ENCODE assay signal across 13 cellular contexts in the genomic region with DNA sequence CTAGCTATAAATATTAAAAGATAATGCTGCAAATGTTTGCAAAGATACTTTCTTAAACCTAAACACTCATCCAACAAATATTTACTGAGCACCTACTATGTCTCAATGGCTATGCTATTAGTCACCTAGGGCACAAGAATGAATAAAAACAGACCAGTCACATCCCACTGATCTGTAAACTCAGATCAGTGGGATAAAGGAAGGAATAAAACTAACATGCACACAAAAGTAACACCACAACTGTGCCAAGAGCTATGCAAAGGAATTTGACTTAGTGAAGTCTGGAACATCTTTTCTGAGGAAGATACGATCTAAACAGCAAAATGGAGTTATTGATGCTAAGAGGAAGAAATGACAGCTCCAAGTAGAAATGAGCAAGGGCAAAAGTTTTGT. TPM values are rescaled to one million over a fixed set of nuclear protein-coding genes. Genes with fewer than 3 reads are reported as not detected.
DNase-seq lines count a peak whose midpoint lies in the region; ATAC-seq and TF ChIP-seq lines count a peak whose summit lies in the region.
"Had no signal": no experiment of that assay in that cellular context is flagged by ENCODE, and none has a peak within 500 bp of the region (broad histone marks: within the 10 kb centered on the region; RNA-seq: fewer than 3 reads in every experiment).

No MANE protein-coding gene starts in this region.

- peaks cover 72% of the 10 kb centered on the region for H3K36me3 Mint-ChIP-seq in stimulated activated naive CD8-positive, alpha-beta T cell treated with anti-CD3 and anti-CD28 coated beads, Interleukin-15, Interleukin-2, amounts not matched to agents 100 ng/mL and 50 ng/mL, for 24 hours (ENCODE audit: low read depth)
- peaks cover 8 to 10% of the 10 kb centered on the region in 2 donors for H3K36me3 Mint-ChIP-seq in stimulated activated naive B cell treated with anti-CD40 and anti-IgM and Interleukin-4, amounts not matched to agents 10 μg/mL and 1 μg/mL and 100 μg/mL, for 72 hours

- no peak for ATAC-seq in stimulated activated naive CD8-positive, alpha-beta T cell treated with anti-CD3 and anti-CD28 coated beads, Interleukin-15, amount 100 ng/mL, for 72 hours
- ATAC-seq in stimulated activated naive B cell treated with anti-CD40 and anti-IgM and Interleukin-4, amounts not matched to agents 10 μg/mL and 1 μg/mL and 100 μg/mL, for 72 hours (replicated peaks) = peak in 1 of 2 donors; percentile 29
- ATAC-seq: stimulated activated naive CD8-positive, alpha-beta T cell treated with anti-CD3 and anti-CD28 coated beads, Interleukin-15, Interleukin-2, amounts not matched to agents 100 U/mL and 50 U/mL, for 24 hours had no signal

- DNase-seq in stimulated activated naive CD8-positive, alpha-beta T cell treated with anti-CD3 and anti-CD28 coated beads, Interleukin-15, amount 100 ng/mL, for 72 hours = no peak
- peak; percentile 45 for DNase-seq in RKO (ENCODE audit: low spot score)
- peak; percentile 64 for DNase-seq in fibroblast of pulmonary artery (ENCODE audit: low read depth)
- no peak for DNase-seq in stimulated activated naive B cell treated with anti-CD40 and anti-IgM and Interleukin-4, amounts not matched to agents 10 μg/mL and 1 μg/mL and 100 μg/mL, for 72 hours
- DNase-seq in H4 (ENCODE audit: low spot score) = no peak
- no peak for DNase-seq in GM20000 (ENCODE audit: low spot score)
- DNase-seq in Ammon's horn (ENCODE audit: low spot score) = no peak
- DNase-seq: Peyer's patch; posterior cingulate gyrus; stimulated activated naive CD8-positive, alpha-beta T cell treated with anti-CD3 and anti-CD28 coated beads, Interleukin-15, Interleukin-2, amounts not matched to agents 100 U/mL and 50 U/mL, for 24 hours had no signal

- H3K27ac Mint-ChIP-seq in stimulated activated naive CD8-positive, alpha-beta T cell treated with anti-CD3 and anti-CD28 coated beads, Interleukin-15, Interleukin-2, amounts not matched to agents 100 ng/mL and 50 ng/mL, for 24 hours = peak overlapping the region; percentile 64
- H3K27ac Mint-ChIP-seq in stimulated activated naive CD8-positive, alpha-beta T cell treated with anti-CD3 and anti-CD28 coated beads, Interleukin-15, amount 100 ng/mL, for 72 hours = peak overlapping the region in 1 of 2 donors; percentile 42
- peak overlapping the region; percentile 20 for H3K27ac Mint-ChIP-seq in stimulated activated naive B cell treated with anti-CD40 and anti-IgM and Interleukin-4, amounts not matched to agents 10 μg/mL and 1 μg/mL and 100 μg/mL, for 72 hours

- no peak overlapping the region for H3K4me3 Mint-ChIP-seq in stimulated activated naive CD8-positive, alpha-beta T cell treated with anti-CD3 and anti-CD28 coated beads, Interleukin-15, Interleukin-2, amounts not matched to agents 100 ng/mL and 50 ng/mL, for 24 hours
- peak overlapping the region in 1 of 2 donors; percentile 18 for H3K4me3 Mint-ChIP-seq in stimulated activated naive CD8-positive, alpha-beta T cell treated with anti-CD3 and anti-CD28 coated beads, Interleukin-15, amount 100 ng/mL, for 72 hours
- H3K4me3 Mint-ChIP-seq in stimulated activated naive B cell treated with anti-CD40 and anti-IgM and Interleukin-4, amounts not matched to agents 10 μg/mL and 1 μg/mL and 100 μg/mL, for 72 hours = peak overlapping the region; percentile 2 to 39

- no peaks in the 10 kb centered on the region for H3K27me3 Mint-ChIP-seq in stimulated activated naive CD8-positive, alpha-beta T cell treated with anti-CD3 and anti-CD28 coated beads, Interleukin-15, Interleukin-2, amounts not matched to agents 100 ng/mL and 50 ng/mL, for 24 hours
- H3K27me3 Mint-ChIP-seq in stimulated activated naive CD8-positive, alpha-beta T cell treated with anti-CD3 and anti-CD28 coated beads, Interleukin-15, amount 100 ng/mL, for 72 hours = no peaks in the 10 kb centered on the region
- no peaks in the 10 kb centered on the region for H3K27me3 Mint-ChIP-seq in stimulated activated naive B cell treated with anti-CD40 and anti-IgM and Interleukin-4, amounts not matched to agents 10 μg/mL and 1 μg/mL and 100 μg/mL, for 72 hours
- H3K27me3 Mint-ChIP-seq: B cell had no signal

- H3K4me3 ChIP-seq in fibroblast of pulmonary artery (replicated peaks; ENCODE audit: low read depth, low read length) = no peak overlapping the region
- H3K4me3 ChIP-seq: hepatocyte, Peyer's patch had no signal

- H3K4me1 Mint-ChIP-seq in stimulated activated naive CD8-positive, alpha-beta T cell treated with anti-CD3 and anti-CD28 coated beads, Interleukin-15, Interleukin-2, amounts not matched to agents 100 ng/mL and 50 ng/mL, for 24 hours (ENCODE audit: low read depth) = peaks cover 82% of the 10 kb centered on the region
- H3K4me1 Mint-ChIP-seq in stimulated activated naive CD8-positive, alpha-beta T cell treated with anti-CD3 and anti-CD28 coated beads, Interleukin-15, amount 100 ng/mL, for 72 hours = peaks cover 68% of the 10 kb centered on the region
- peaks cover 22 to 36% of the 10 kb centered on the region in 2 donors for H3K4me1 Mint-ChIP-seq in stimulated activated naive B cell treated with anti-CD40 and anti-IgM and Interleukin-4, amounts not matched to agents 10 μg/mL and 1 μg/mL and 100 μg/mL, for 72 hours

- peaks cover 3% of the 10 kb centered on the region for H3K9me3 Mint-ChIP-seq in stimulated activated naive CD8-positive, alpha-beta T cell treated with anti-CD3 and anti-CD28 coated beads, Interleukin-15, Interleukin-2, amounts not matched to agents 100 ng/mL and 50 ng/mL, for 24 hours
- H3K9me3 Mint-ChIP-seq in stimulated activated naive CD8-positive, alpha-beta T cell treated with anti-CD3 and anti-CD28 coated beads, Interleukin-15, amount 100 ng/mL, for 72 hours = peaks cover 0 to 9% of the 10 kb centered on the region in 2 donors
- H3K9me3 Mint-ChIP-seq in stimulated activated naive B cell treated with anti-CD40 and anti-IgM and Interleukin-4, amounts not matched to agents 10 μg/mL and 1 μg/mL and 100 μg/mL, for 72 hours = peaks cover 3 to 4% of the 10 kb centered on the region in 2 donors

- no peak for TF ChIP-seq CTCF in fibroblast of pulmonary artery (IDR thresholded peaks at IDR 0.05; ENCODE audit: low read length, missing control alignments)
- TF ChIP-seq CTCF in GM20000 (IDR thresholded peaks at IDR 0.05; ENCODE audit: extremely low read depth, missing control alignments) = no peak

RNA-seq across cellular contexts. Expression of gene CBLB, which starts 56.6 kb away (rescaled TPM):
- total RNA-seq in H4 (2014; rRNA removed; shearing (Covaris generic)) = 22.4 and 22.5 TPM in 2 replicates

Comparison
In these comparisons a context has a peak if more than half of its experiments do, and no peak if none do; other contexts are left out.
1. DNase-seq: peak in RKO (single experiment) and fibroblast of pulmonary artery (single experiment); none in stimulated activated naive CD8-positive, alpha-beta T cell treated with anti-CD3 and anti-CD28 coated beads, Interleukin-15, amount 100 ng/mL, for 72 hours (0 of 2), stimulated activated naive B cell treated with anti-CD40 and anti-IgM and Interleukin-4, amounts not matched to agents 10 μg/mL and 1 μg/mL and 100 μg/mL, for 72 hours (single experiment), H4 (single experiment), GM20000 (single experiment) and Ammon's horn (single experiment).